1 cellular context compared by ENCODE assay signal in the genomic region with DNA sequence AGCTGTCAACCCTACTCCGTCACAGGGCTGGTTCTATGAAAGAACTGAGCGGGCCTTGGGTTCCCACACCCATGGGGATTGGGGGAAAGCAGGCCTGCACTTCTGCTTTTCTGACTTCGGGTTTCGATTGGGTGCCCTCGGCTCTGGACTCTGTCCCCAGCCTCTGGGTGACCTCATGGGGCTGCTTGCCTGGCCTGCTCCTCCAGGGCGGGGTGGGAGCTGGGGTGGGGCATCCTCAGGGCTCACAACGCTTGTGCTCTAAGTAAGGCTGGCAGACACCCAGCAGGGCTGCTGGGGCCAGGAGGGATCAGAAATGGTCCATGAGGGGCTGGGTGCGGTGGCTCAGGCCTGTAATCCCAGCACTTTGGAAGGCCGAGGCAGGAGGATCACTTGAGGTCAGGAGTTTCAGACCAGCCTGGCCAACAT.
TF ChIP-seq lines count a peak whose summit lies in the region.

No MANE protein-coding gene starts in this region.

TF ChIP-seq in HepG2, 621 proteins besides CTCF, POLR2A, EP300 and RAD21 (continued from another document):
- TF ChIP-seq, protein P1, sequence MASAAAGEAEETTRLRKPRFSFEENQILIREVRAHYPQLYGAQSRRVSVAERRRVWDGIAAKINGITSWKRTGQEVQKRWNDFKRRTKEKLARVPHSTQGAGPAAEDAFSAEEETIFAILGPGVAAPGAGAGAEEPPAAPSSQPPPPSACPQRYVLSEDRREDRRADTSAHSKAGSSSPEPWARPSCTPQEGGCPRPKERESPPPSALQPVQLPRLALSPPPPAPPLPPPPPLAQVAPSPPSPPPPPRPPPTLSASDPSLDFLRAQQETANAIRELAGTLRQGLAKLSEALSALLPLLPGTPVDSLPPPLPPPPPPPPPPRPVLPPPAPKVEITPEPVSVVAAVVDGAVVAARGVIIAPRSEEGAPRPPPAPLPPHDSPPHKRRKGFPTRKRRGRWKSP (CRISPR knock-in tag; IDR thresholded peaks at IDR 0.05), result no peak
- no peak for TF ChIP-seq ZNF570 (CRISPR knock-in tag; IDR thresholded peaks at IDR 0.05; ENCODE audit: borderline replicate concordance)
